ENCODE assay signal across 18 cellular contexts in genomic region chr16:35399133-35399532, GRCh38.
DNase-seq lines count a peak whose midpoint lies in the region; ATAC-seq and TF ChIP-seq lines count a peak whose summit lies in the region.
"Had no signal": no experiment of that assay in that cellular context is flagged by ENCODE, and none has a peak within 500 bp of the region (broad histone marks: within the 10 kb centered on the region; RNA-seq: fewer than 3 reads in every experiment).

No MANE protein-coding gene starts in this region.

- ATAC-seq in T-helper 17 cell = no peak

- intact Hi-C loops in activated naive CD4-positive, alpha-beta T cell treated with anti-CD3 and anti-CD28 coated beads for 36 hours (cut with micrococcal nuclease) = no loop called here

- H3K27me3 Mint-ChIP-seq in activated naive CD4-positive, alpha-beta T cell treated with anti-CD3 and anti-CD28 coated beads, Interleukin-2, amount 10 ng/mL, durations not matched to agents 7 days and 5 days = no peaks in the 10 kb centered on the region
- H3K27me3 Mint-ChIP-seq in activated naive CD4-positive, alpha-beta T cell treated with anti-CD3 and anti-CD28 coated beads for 36 hours (ENCODE audit: low read depth) = no peaks in the 10 kb centered on the region
- no peaks in the 10 kb centered on the region for H3K27me3 Mint-ChIP-seq in T-helper 17 cell
- peaks cover 3% of the 10 kb centered on the region; the same call in 1 of the 2 replicates for H3K27me3 Mint-ChIP-seq in HFFc6 (ENCODE audit: insufficient read depth)
- H3K27me3 Mint-ChIP-seq: CD4-positive, alpha-beta memory T cell; CD4-positive, CD25-positive, alpha-beta regulatory T cell; CD8-positive, alpha-beta memory T cell had no signal

- H3K9me3 Mint-ChIP-seq in activated naive CD4-positive, alpha-beta T cell treated with anti-CD3 and anti-CD28 coated beads, Interleukin-2, amount 10 ng/mL, durations not matched to agents 7 days and 5 days = peaks cover 22% of the 10 kb centered on the region
- peaks cover 16% of the 10 kb centered on the region for H3K9me3 Mint-ChIP-seq in activated naive CD4-positive, alpha-beta T cell treated with anti-CD3 and anti-CD28 coated beads for 36 hours
- peaks cover 41% of the 10 kb centered on the region for H3K9me3 Mint-ChIP-seq in HFFc6

- peak overlapping the region; percentile 68 for H3K27ac ChIP-seq in 22Rv1
- H3K27ac ChIP-seq: BLaER1 had no signal

- no peaks in the 10 kb centered on the region for H3K4me1 Mint-ChIP-seq in activated naive CD4-positive, alpha-beta T cell treated with anti-CD3 and anti-CD28 coated beads, Interleukin-2, amount 10 ng/mL, durations not matched to agents 7 days and 5 days
- no peaks in the 10 kb centered on the region for H3K4me1 Mint-ChIP-seq in activated naive CD4-positive, alpha-beta T cell treated with anti-CD3 and anti-CD28 coated beads for 36 hours (ENCODE audit: low read depth)
- no peaks in the 10 kb centered on the region for H3K4me1 Mint-ChIP-seq in T-helper 17 cell
- H3K4me1 Mint-ChIP-seq in HFFc6 (ENCODE audit: low read depth) = no peaks in the 10 kb centered on the region
- H3K4me1 Mint-ChIP-seq: CD14-positive monocyte; CD4-positive, alpha-beta memory T cell; CD4-positive, CD25-positive, alpha-beta regulatory T cell; CD8-positive, alpha-beta memory T cell had no signal

- H3K9me3 ChIP-seq in T-helper 17 cell (ENCODE audit: control insufficient read depth, low read length, poor library complexity, severe bottlenecking) = no peaks in the 10 kb centered on the region
- H3K9me3 ChIP-seq: BLaER1 had no signal

- TF ChIP-seq CTCF in 22Rv1 (IDR thresholded peaks at IDR 0.05) = no peak
- no peak for TF ChIP-seq CTCF in HFFc6 (IDR thresholded peaks at IDR 0.05)

- no peak overlapping the region for H3K4me3 Mint-ChIP-seq in activated naive CD4-positive, alpha-beta T cell treated with anti-CD3 and anti-CD28 coated beads, Interleukin-2, amount 10 ng/mL, durations not matched to agents 7 days and 5 days
- no peak overlapping the region for H3K4me3 Mint-ChIP-seq in activated naive CD4-positive, alpha-beta T cell treated with anti-CD3 and anti-CD28 coated beads for 36 hours
- H3K4me3 Mint-ChIP-seq in T-helper 17 cell (peak overlapping the region; percentile 42), HFFc6 (no peak overlapping the region)
- H3K4me3 Mint-ChIP-seq: CD14-positive monocyte; CD4-positive, alpha-beta memory T cell; CD8-positive, alpha-beta memory T cell had no signal

- DNase-seq in activated naive CD4-positive, alpha-beta T cell treated with anti-CD3 and anti-CD28 coated beads, Interleukin-2, amount 10 ng/mL, durations not matched to agents 7 days and 5 days = no peak
- no peak for DNase-seq in activated naive CD4-positive, alpha-beta T cell treated with anti-CD3 and anti-CD28 coated beads for 36 hours
- no peak for DNase-seq in T-helper 17 cell
- DNase-seq in DMS 273 (lab: John Stamatoyannopoulos, UW; ENCODE audit: unreplicated experiment) = no peak
- DNase-seq in HFFc6 = no peak
- DNase-seq: 8988T; ACHN; BE2C; C1 segment of cervical spinal cord; CD4-positive, alpha-beta memory T cell; CD4-positive, CD25-positive, alpha-beta regulatory T cell; CD8-positive, alpha-beta memory T cell; COR-L47; DMS79 treated with DMSO at 0.1 percent for 48 hours; GF-D8 had no signal

- peak overlapping the region; percentile 3 for H3K27ac Mint-ChIP-seq in activated naive CD4-positive, alpha-beta T cell treated with anti-CD3 and anti-CD28 coated beads, Interleukin-2, amount 10 ng/mL, durations not matched to agents 7 days and 5 days
- no peak overlapping the region for H3K27ac Mint-ChIP-seq in activated naive CD4-positive, alpha-beta T cell treated with anti-CD3 and anti-CD28 coated beads for 36 hours
- H3K27ac Mint-ChIP-seq in T-helper 17 cell (no peak overlapping the region), HFFc6 (no peak overlapping the region)
- H3K27ac Mint-ChIP-seq: CD4-positive, alpha-beta memory T cell; CD4-positive, CD25-positive, alpha-beta regulatory T cell; CD8-positive, alpha-beta memory T cell had no signal

- CTCF ChIA-PET in activated naive CD4-positive, alpha-beta T cell treated with anti-CD3 and anti-CD28 coated beads, Interleukin-2, amount 10 ng/mL, durations not matched to agents 7 days and 5 days (lab: Charles Lee) = no interaction called here
- CTCF ChIA-PET in activated naive CD4-positive, alpha-beta T cell treated with anti-CD3 and anti-CD28 coated beads for 36 hours (lab: Charles Lee) = no interaction called here

- H3K36me3 Mint-ChIP-seq in activated naive CD4-positive, alpha-beta T cell treated with anti-CD3 and anti-CD28 coated beads, Interleukin-2, amount 10 ng/mL, durations not matched to agents 7 days and 5 days = no peaks in the 10 kb centered on the region
- no peaks in the 10 kb centered on the region for H3K36me3 Mint-ChIP-seq in activated naive CD4-positive, alpha-beta T cell treated with anti-CD3 and anti-CD28 coated beads for 36 hours (ENCODE audit: low read depth)
- H3K36me3 Mint-ChIP-seq in T-helper 17 cell (ENCODE audit: low read depth) (no peaks in the 10 kb centered on the region), HFFc6 (ENCODE audit: low read depth) (no peaks in the 10 kb centered on the region; the same call in 1 of the 2 replicates)
- H3K36me3 Mint-ChIP-seq: CD14-positive monocyte; CD4-positive, alpha-beta memory T cell; CD4-positive, CD25-positive, alpha-beta regulatory T cell had no signal
